In genomic region chr11:28123151-28123571, GRCh38 we compare ENCODE assay signal across 18 cellular contexts. TPM values are rescaled to one million over a fixed set of nuclear protein-coding genes. Genes with fewer than 3 reads are reported as not detected.
DNase-seq lines count a peak whose midpoint lies in the region; ATAC-seq and TF ChIP-seq lines count a peak whose summit lies in the region.
"Had no signal": no experiment of that assay in that cellular context is flagged by ENCODE, and none has a peak within 500 bp of the region (broad histone marks: within the 10 kb centered on the region; RNA-seq: fewer than 3 reads in every experiment).

No MANE protein-coding gene starts in this region.

- H3K79me2 ChIP-seq in fibroblast of lung (ENCODE audit: control insufficient read depth, insufficient read depth, low read length) (peaks cover 2% of the 10 kb centered on the region), neural progenitor cell (ENCODE audit: low read depth) (peaks cover 10% of the 10 kb centered on the region)

- intact Hi-C loops in MCF 10A (cut with micrococcal nuclease): no loop called here
- intact Hi-C loops in breast epithelium (cut with DNase I; ENCODE audit: low total_unique reads): no loop called here
- intact Hi-C loops in tibial artery (cut with DNase I; ENCODE audit: low total_unique reads): no loop called here

- H3K4me3 Mint-ChIP-seq in MCF 10A (ENCODE audit: unreplicated experiment) (no peak overlapping the region), neural progenitor cell (no peak overlapping the region)
- H3K4me3 Mint-ChIP-seq: activated CD4-positive, alpha-beta T cell treated with anti-CD3 and anti-CD28 coated beads, Interleukin-2, amount 10 ng/mL, durations not matched to agents 7 days and 5 days; activated naive CD8-positive, alpha-beta T cell treated with anti-CD3 and anti-CD28 coated beads, Interleukin-2, amount 10 ng/mL, durations not matched to agents 7 days and 5 days; central memory CD8-positive, alpha-beta T cell; natural killer cell; stimulated activated naive CD8-positive, alpha-beta T cell treated with anti-CD3 and anti-CD28 coated beads, Interleukin-15, Interleukin-2, amounts not matched to agents 100 ng/mL and 50 ng/mL, for 24 hours had no signal

- DNase-seq in MCF 10A (ENCODE audit: unreplicated experiment) (peak; percentile 23), breast epithelium (ENCODE audit: low spot score in 2 of 2) (no peak), RWPE2 (ENCODE audit: low spot score) (no peak), fibroblast of lung (ENCODE audit: low read depth in 2 of 2) (peak; percentile 69 to 84), smooth muscle cell of the brain vasculature (ENCODE audit: low read depth, low spot score) (peak; percentile 52), tibial artery (no peak), neural progenitor cell (ENCODE audit: low spot score) (no peak), OCI-M1 (lab: John Stamatoyannopoulos, UW) (no peak)
- DNase-seq: activated CD4-positive, alpha-beta T cell treated with anti-CD3 and anti-CD28 coated beads, Interleukin-2, amount 10 ng/mL, durations not matched to agents 7 days and 5 days; activated naive CD8-positive, alpha-beta T cell treated with anti-CD3 and anti-CD28 coated beads, Interleukin-2, amount 10 ng/mL, durations not matched to agents 7 days and 5 days; Kasumi-1; natural killer cell; NCI-H187 treated with DMSO at 0.1 percent for 48 hours; NCI-H446 had no signal

- H3K9ac ChIP-seq in fibroblast of lung (ENCODE audit: insufficient read depth, low read length): no peak overlapping the region
- H3K9ac ChIP-seq in neural progenitor cell: no peak overlapping the region

- no peak overlapping the region for H3K27ac ChIP-seq in breast epithelium
- H3K27ac ChIP-seq in RWPE2 (ENCODE audit: poor library complexity, severe bottlenecking): peak overlapping the region; percentile 8
- H3K27ac ChIP-seq in fibroblast of lung (ENCODE audit: insufficient read depth, low read length): peak overlapping the region; percentile 22
- H3K27ac ChIP-seq in tibial artery: no peak overlapping the region
- H3K27ac ChIP-seq in neural progenitor cell: no peak overlapping the region

- H3K9me3 ChIP-seq in breast epithelium (no peaks in the 10 kb centered on the region), RWPE2 (ENCODE audit: severe bottlenecking) (no peaks in the 10 kb centered on the region), fibroblast of lung (ENCODE audit: control insufficient read depth, insufficient read depth, low read depth, low read length) (no peaks in the 10 kb centered on the region), tibial artery (no peaks in the 10 kb centered on the region), neural progenitor cell (ENCODE audit: low read depth) (no peaks in the 10 kb centered on the region)

- peak overlapping the region; percentile 23 for H3K4me2 ChIP-seq in fibroblast of lung (ENCODE audit: extremely low read depth, insufficient read depth, low read length)
- H3K4me2 ChIP-seq in neural progenitor cell: no peak overlapping the region

- BruUV-seq in MCF 10A (replicated peaks; lab: Mats Ljungman, UMichigan): no TSS peak

- H3K36me3 ChIP-seq in breast epithelium (no peaks in the 10 kb centered on the region), RWPE2 (ENCODE audit: low read depth) (peaks cover 58% of the 10 kb centered on the region), fibroblast of lung (ENCODE audit: control insufficient read depth, insufficient read depth, low read length) (no peaks in the 10 kb centered on the region), tibial artery (peaks cover 5% of the 10 kb centered on the region in 3 donors), neural progenitor cell (no peaks in the 10 kb centered on the region)

- H3K27me3 ChIP-seq in breast epithelium (no peaks in the 10 kb centered on the region), RWPE2 (ENCODE audit: insufficient read depth, poor library complexity, severe bottlenecking) (no peaks in the 10 kb centered on the region), fibroblast of lung (ENCODE audit: control insufficient read depth, insufficient read depth, low read length) (no peaks in the 10 kb centered on the region), tibial artery (no peaks in the 10 kb centered on the region), neural progenitor cell (no peaks in the 10 kb centered on the region)

- peak; percentile 38; the same call in 1 of the 3 replicates for ATAC-seq in RWPE2 (ENCODE audit: low read depth)
- ATAC-seq: GM12878, natural killer cell had no signal

- POLR2A ChIA-PET in MCF 10A (lab: Yijun Ruan, JAX): interaction anchor here (0.6 to 1.1 kb wide), 5 partner anchors 13 to 310 kb away, joined by 3 to 5 read pairs (median 3); partner anchors contain the start of genes KIF18A and METTL15

- no peaks in the 10 kb centered on the region for H3K27me3 Mint-ChIP-seq in MCF 10A (ENCODE audit: insufficient read depth, unreplicated experiment)
- no peaks in the 10 kb centered on the region for H3K27me3 Mint-ChIP-seq in neural progenitor cell (ENCODE audit: insufficient read depth, low read depth)
- H3K27me3 Mint-ChIP-seq: activated CD4-positive, alpha-beta T cell treated with anti-CD3 and anti-CD28 coated beads, Interleukin-2, amount 10 ng/mL, durations not matched to agents 7 days and 5 days; activated naive CD8-positive, alpha-beta T cell treated with anti-CD3 and anti-CD28 coated beads, Interleukin-2, amount 10 ng/mL, durations not matched to agents 7 days and 5 days; central memory CD8-positive, alpha-beta T cell; stimulated activated naive CD8-positive, alpha-beta T cell treated with anti-CD3 and anti-CD28 coated beads, Interleukin-15, Interleukin-2, amounts not matched to agents 100 ng/mL and 50 ng/mL, for 24 hours had no signal

- peak overlapping the region; percentile 44 for H3K27ac Mint-ChIP-seq in MCF 10A (ENCODE audit: low read depth, unreplicated experiment)
- H3K27ac Mint-ChIP-seq in neural progenitor cell: no peak overlapping the region
- H3K27ac Mint-ChIP-seq: activated CD4-positive, alpha-beta T cell treated with anti-CD3 and anti-CD28 coated beads, Interleukin-2, amount 10 ng/mL, durations not matched to agents 7 days and 5 days; activated naive CD8-positive, alpha-beta T cell treated with anti-CD3 and anti-CD28 coated beads, Interleukin-2, amount 10 ng/mL, durations not matched to agents 7 days and 5 days; natural killer cell; stimulated activated naive CD8-positive, alpha-beta T cell treated with anti-CD3 and anti-CD28 coated beads, Interleukin-15, Interleukin-2, amounts not matched to agents 100 ng/mL and 50 ng/mL, for 24 hours had no signal

- no peaks in the 10 kb centered on the region for H3K36me3 Mint-ChIP-seq in MCF 10A (ENCODE audit: insufficient read depth, unreplicated experiment)
- H3K36me3 Mint-ChIP-seq in neural progenitor cell: no peaks in the 10 kb centered on the region
- H3K36me3 Mint-ChIP-seq: natural killer cell had no signal

- H3K4me1 Mint-ChIP-seq in MCF 10A (ENCODE audit: insufficient read depth, unreplicated experiment) (peaks cover 14% of the 10 kb centered on the region), neural progenitor cell (no peaks in the 10 kb centered on the region)
- H3K4me1 Mint-ChIP-seq: activated CD4-positive, alpha-beta T cell treated with anti-CD3 and anti-CD28 coated beads, Interleukin-2, amount 10 ng/mL, durations not matched to agents 7 days and 5 days had no signal

- no peak for TF ChIP-seq POLR2A in breast epithelium (IDR thresholded peaks at IDR 0.05)

- H3K4me1 ChIP-seq in breast epithelium (no peaks in the 10 kb centered on the region), RWPE2 (ENCODE audit: insufficient read depth, poor library complexity, severe bottlenecking) (peaks cover 15% of the 10 kb centered on the region), fibroblast of lung (ENCODE audit: control insufficient read depth, extremely low read depth, insufficient read depth, low read length) (no peaks in the 10 kb centered on the region), tibial artery (no peaks in the 10 kb centered on the region), neural progenitor cell (no peaks in the 10 kb centered on the region)

- H2AFZ ChIP-seq in fibroblast of lung (ENCODE audit: low read length) (no peak overlapping the region), neural progenitor cell (replicated peaks) (no peak overlapping the region)

- CTCF ChIA-PET in MCF 10A (lab: Yijun Ruan, JAX): no interaction called here

- TF ChIP-seq CTCF in MCF 10A (IDR thresholded peaks at IDR 0.05; ENCODE audit: unreplicated experiment) (no peak), breast epithelium (IDR thresholded peaks at IDR 0.05) (no peak), RWPE2 (IDR thresholded peaks at IDR 0.05; ENCODE audit: poor library complexity, severe bottlenecking) (no peak), fibroblast of lung (conservative IDR thresholded peaks at IDR 0.05 in 1 of 2, IDR thresholded peaks at IDR 0.05 in 1 of 2; ENCODE audit: low read depth in 1 of 2, low read length in 2 of 2) (no peak), tibial artery (IDR thresholded peaks at IDR 0.05) (no peak), neural progenitor cell (IDR thresholded peaks at IDR 0.05) (no peak)

- H4K20me1 ChIP-seq in fibroblast of lung (ENCODE audit: control insufficient read depth, extremely low read depth, insufficient read depth, low read length): no peaks in the 10 kb centered on the region
- H4K20me1 ChIP-seq in neural progenitor cell (ENCODE audit: low read depth): peaks cover 7% of the 10 kb centered on the region

- H3K4me3 ChIP-seq in breast epithelium (no peak overlapping the region), RWPE2 (ENCODE audit: severe bottlenecking) (no peak overlapping the region), fibroblast of lung (replicated peaks in 1 of 4; ENCODE audit: control extremely low read depth in 1 of 4, insufficient read depth in 1 of 4, low read depth in 3 of 4, low read length in 4 of 4) (no peak overlapping the region), tibial artery (no peak overlapping the region), neural progenitor cell (no peak overlapping the region)
- H3K4me3 ChIP-seq: GM12878, lung had no signal

- H3K9me3 Mint-ChIP-seq in MCF 10A (ENCODE audit: unreplicated experiment): no peaks in the 10 kb centered on the region
- no peaks in the 10 kb centered on the region for H3K9me3 Mint-ChIP-seq in neural progenitor cell
- H3K9me3 Mint-ChIP-seq: activated CD4-positive, alpha-beta T cell treated with anti-CD3 and anti-CD28 coated beads, Interleukin-2, amount 10 ng/mL, durations not matched to agents 7 days and 5 days; activated naive CD8-positive, alpha-beta T cell treated with anti-CD3 and anti-CD28 coated beads, Interleukin-2, amount 10 ng/mL, durations not matched to agents 7 days and 5 days; central memory CD8-positive, alpha-beta T cell; natural killer cell; stimulated activated naive CD8-positive, alpha-beta T cell treated with anti-CD3 and anti-CD28 coated beads, Interleukin-15, Interleukin-2, amounts not matched to agents 100 ng/mL and 50 ng/mL, for 24 hours had no signal

- H3F3A ChIP-seq in neural progenitor cell (ENCODE audit: low read depth): no peaks in the 10 kb centered on the region

RNA-seq across cellular contexts. Expression of gene METTL15, which starts 15.0 kb away (rescaled TPM):
- 16.8 and 19.9 TPM in 2 replicates for total RNA-seq in MCF 10A (2022)
- 10 to 100 TPM in 2 of 3 donors, 1 to 10 TPM in 1; 9.8 to 30.3 (median 16.4) TPM for total RNA-seq in breast epithelium
- 20.5 and 28.4 TPM in 2 replicates for total RNA-seq in fibroblast of lung
- polyA plus RNA-seq in fibroblast of lung: 8.8 and 9.9 TPM in 2 replicates
- 5.3 and 7.3 TPM in 2 replicates for polyA plus RNA-seq in fibroblast of lung (2012)
- polyA minus RNA-seq in fibroblast of lung (ENCODE audit: low replicate concordance): 3.2 and 4.5 TPM in 2 replicates
- 21.1 and 27.9 TPM in 2 replicates for total RNA-seq in neural progenitor cell (ENCODE audit: low replicate concordance)

RNA-seq across cellular contexts. Expression of gene KIF18A, which starts 15.2 kb away (rescaled TPM):
- 8.9 and 12.9 TPM in 2 replicates for total RNA-seq in MCF 10A (2022)
- total RNA-seq in breast epithelium: 1 to 10 TPM in 1 of 3 donors, under 1 TPM in 2; 0.32 to 1.5 (median 0.33) TPM
- 4.9 and 12.6 TPM in 2 replicates for total RNA-seq in fibroblast of lung
- 5.8 and 14.2 TPM in 2 replicates for polyA plus RNA-seq in fibroblast of lung
- 3.8 and 7.9 TPM in 2 replicates for polyA plus RNA-seq in fibroblast of lung (2012)
- polyA minus RNA-seq in fibroblast of lung (ENCODE audit: low replicate concordance): 4.2 TPM in 1 of 2 replicates, not detected in the other
- total RNA-seq in neural progenitor cell (ENCODE audit: low replicate concordance): 59.8 and 84.5 TPM in 2 replicates

Comparison
In these comparisons a context has a peak if more than half of its experiments do, and no peak if none do; other contexts are left out.
1. DNase-seq: peak in MCF 10A (single experiment), fibroblast of lung (2 of 2) and smooth muscle cell of the brain vasculature (single experiment); none in breast epithelium (0 of 2), RWPE2 (single experiment), tibial artery (0 of 2), neural progenitor cell (single experiment) and OCI-M1 (single experiment).
2. H3K27ac ChIP-seq: peak in RWPE2 (single experiment) and fibroblast of lung (single experiment); none in breast epithelium (0 of 2), tibial artery (0 of 2) and neural progenitor cell (single experiment).